ENCODE assay signal across 17 cellular contexts in genomic region chr14:99009875-99010274, GRCh38.
DNase-seq lines count a peak whose midpoint lies in the region; ATAC-seq, FAIRE-seq and TF ChIP-seq lines count a peak whose summit lies in the region.
"Had no signal": no experiment of that assay in that cellular context is flagged by ENCODE, and none has a peak within 500 bp of the region (broad histone marks: within the 10 kb centered on the region; RNA-seq: fewer than 3 reads in every experiment).

No MANE protein-coding gene starts in this region.

- no peak for TF ChIP-seq CTCF in activated CD8-positive, alpha-beta T cell treated with anti-CD3 and anti-CD28 coated beads for 36 hours (IDR thresholded peaks at IDR 0.05)
- no peak for TF ChIP-seq CTCF in heart right ventricle (IDR thresholded peaks at IDR 0.05)

- peaks cover 2% of the 10 kb centered on the region for H3K36me3 Mint-ChIP-seq in activated CD4-positive, alpha-beta T cell treated with anti-CD3 and anti-CD28 coated beads for 36 hours (ENCODE audit: low read depth)
- peaks cover 5% of the 10 kb centered on the region for H3K36me3 Mint-ChIP-seq in activated naive CD8-positive, alpha-beta T cell treated with anti-CD3 and anti-CD28 coated beads, Interleukin-2, amount 10 ng/mL, durations not matched to agents 7 days and 5 days
- H3K36me3 Mint-ChIP-seq in activated naive CD8-positive, alpha-beta T cell treated with anti-CD3 and anti-CD28 coated beads, Interleukin-2, amount 50 U/mL, for 24 hours (ENCODE audit: low read depth) = no peaks in the 10 kb centered on the region
- H3K36me3 Mint-ChIP-seq in activated CD8-positive, alpha-beta T cell treated with anti-CD3 and anti-CD28 coated beads for 36 hours (ENCODE audit: low read depth) = no peaks in the 10 kb centered on the region
- no peaks in the 10 kb centered on the region for H3K36me3 Mint-ChIP-seq in naive thymus-derived CD8-positive, alpha-beta T cell

- H3K27me3 Mint-ChIP-seq in activated CD4-positive, alpha-beta T cell treated with anti-CD3 and anti-CD28 coated beads for 36 hours = no peaks in the 10 kb centered on the region
- no peaks in the 10 kb centered on the region for H3K27me3 Mint-ChIP-seq in activated naive CD8-positive, alpha-beta T cell treated with anti-CD3 and anti-CD28 coated beads, Interleukin-2, amount 10 ng/mL, durations not matched to agents 7 days and 5 days
- no peaks in the 10 kb centered on the region for H3K27me3 Mint-ChIP-seq in activated naive CD8-positive, alpha-beta T cell treated with anti-CD3 and anti-CD28 coated beads, Interleukin-2, amount 50 U/mL, for 24 hours
- no peaks in the 10 kb centered on the region for H3K27me3 Mint-ChIP-seq in activated CD8-positive, alpha-beta T cell treated with anti-CD3 and anti-CD28 coated beads for 36 hours
- no peaks in the 10 kb centered on the region for H3K27me3 Mint-ChIP-seq in naive thymus-derived CD8-positive, alpha-beta T cell

- peaks cover 0 to 32% (median 13%) of the 10 kb centered on the region in 7 donors for H3K27me3 ChIP-seq in heart right ventricle
- H3K27me3 ChIP-seq: BLaER1 had no signal

- DNase-seq in activated CD4-positive, alpha-beta T cell treated with anti-CD3 and anti-CD28 coated beads for 36 hours = no peak
- no peak for DNase-seq in activated CD4-positive, alpha-beta T cell treated with anti-CD3 and anti-CD28 coated beads, Interleukin-2, amount 50 U/mL, for 1 hour
- no peak for DNase-seq in activated naive CD8-positive, alpha-beta T cell treated with anti-CD3 and anti-CD28 coated beads, Interleukin-2, amount 10 ng/mL, durations not matched to agents 7 days and 5 days
- no peak for DNase-seq in activated naive CD8-positive, alpha-beta T cell treated with anti-CD3 and anti-CD28 coated beads, Interleukin-2, amount 50 U/mL, for 24 hours
- peak; percentile 10 for DNase-seq in activated CD8-positive, alpha-beta T cell treated with anti-CD3 and anti-CD28 coated beads for 36 hours
- peak in 7 of 10 donors; percentile 7 to 67 (median 32) for DNase-seq in naive thymus-derived CD8-positive, alpha-beta T cell
- no peak for DNase-seq in GM12891 (ENCODE audit: insufficient read length, low spot score)
- DNase-seq in heart right ventricle = no peak
- DNase-seq: COR-L47, DMS153, H9, Karpas-422, NCI-H1105 treated with DMSO at 0.1 percent for 48 hours, NCI-H187 had no signal

- no peak overlapping the region for H3K27ac ChIP-seq in heart right ventricle
- H3K27ac ChIP-seq: 22Rv1, BLaER1 had no signal

- 81 to 84% methylated on average over 6 of the region's 6 CpGs for WGBS in heart right ventricle, 2 donors

- H3K4me3 Mint-ChIP-seq in activated CD4-positive, alpha-beta T cell treated with anti-CD3 and anti-CD28 coated beads for 36 hours = no peak overlapping the region
- H3K4me3 Mint-ChIP-seq in activated naive CD8-positive, alpha-beta T cell treated with anti-CD3 and anti-CD28 coated beads, Interleukin-2, amount 10 ng/mL, durations not matched to agents 7 days and 5 days = peak overlapping the region; percentile 51
- H3K4me3 Mint-ChIP-seq in activated naive CD8-positive, alpha-beta T cell treated with anti-CD3 and anti-CD28 coated beads, Interleukin-2, amount 50 U/mL, for 24 hours = no peak overlapping the region
- peak overlapping the region; percentile 26 for H3K4me3 Mint-ChIP-seq in activated CD8-positive, alpha-beta T cell treated with anti-CD3 and anti-CD28 coated beads for 36 hours
- peak overlapping the region in 9 of 10 donors; percentile 43 to 79 (median 64) for H3K4me3 Mint-ChIP-seq in naive thymus-derived CD8-positive, alpha-beta T cell
- H3K4me3 Mint-ChIP-seq: H9 had no signal

- intact Hi-C loops in activated CD4-positive, alpha-beta T cell treated with anti-CD3 and anti-CD28 coated beads for 36 hours (cut with DNase I, micrococcal nuclease) = no loop called here
- intact Hi-C loops in activated CD8-positive, alpha-beta T cell treated with anti-CD3 and anti-CD28 coated beads for 36 hours (cut with micrococcal nuclease) = no loop called here
- intact Hi-C loops in heart right ventricle (cut with DNase I) = no loop called here

- TF ChIP-seq POLR2A in GM12891 (IDR thresholded peaks at IDR 0.05; ENCODE audit: low read depth, low read length) = no peak

- no peak overlapping the region for H3K4me3 ChIP-seq in heart right ventricle
- H3K4me3 ChIP-seq: BLaER1 had no signal

- FAIRE-seq in GM12891 (lab: Jason Lieb, UNC) = no peak
- FAIRE-seq: GM18507 had no signal

- H3K9me3 ChIP-seq in heart right ventricle = no peaks in the 10 kb centered on the region

- H3K4me1 ChIP-seq in heart right ventricle = no peaks in the 10 kb centered on the region
- H3K4me1 ChIP-seq: BLaER1 had no signal

- POLR2A ChIA-PET in activated CD4-positive, alpha-beta T cell treated with anti-CD3 and anti-CD28 coated beads for 36 hours (lab: Charles Lee) = interaction anchor here (0.6 kb wide), 1 partner anchor 263 kb away, joined by 3 read pairs; no protein-coding TSS in a partner anchor
- POLR2A ChIA-PET in activated naive CD8-positive, alpha-beta T cell treated with anti-CD3 and anti-CD28 coated beads, Interleukin-2, amount 10 ng/mL, durations not matched to agents 7 days and 5 days (lab: Charles Lee) = no interaction called here
- POLR2A ChIA-PET in activated CD8-positive, alpha-beta T cell treated with anti-CD3 and anti-CD28 coated beads for 36 hours (lab: Charles Lee) = no interaction called here
- POLR2A ChIA-PET in naive thymus-derived CD8-positive, alpha-beta T cell (lab: Charles Lee) = interaction anchor here (0.6 to 1.0 kb wide), 3 partner anchors 10 to 256 kb away, joined by 3 to 4 read pairs (median 3); no protein-coding TSS in a partner anchor

- no peaks in the 10 kb centered on the region for H3K9me3 Mint-ChIP-seq in activated CD4-positive, alpha-beta T cell treated with anti-CD3 and anti-CD28 coated beads for 36 hours (ENCODE audit: low read depth)
- H3K9me3 Mint-ChIP-seq in activated naive CD8-positive, alpha-beta T cell treated with anti-CD3 and anti-CD28 coated beads, Interleukin-2, amount 10 ng/mL, durations not matched to agents 7 days and 5 days = peaks cover 22% of the 10 kb centered on the region
- peaks cover 6% of the 10 kb centered on the region for H3K9me3 Mint-ChIP-seq in activated naive CD8-positive, alpha-beta T cell treated with anti-CD3 and anti-CD28 coated beads, Interleukin-2, amount 50 U/mL, for 24 hours
- H3K9me3 Mint-ChIP-seq in activated CD8-positive, alpha-beta T cell treated with anti-CD3 and anti-CD28 coated beads for 36 hours = no peaks in the 10 kb centered on the region
- H3K9me3 Mint-ChIP-seq in naive thymus-derived CD8-positive, alpha-beta T cell = peaks cover 0 to 8% (median 0%) of the 10 kb centered on the region in 9 donors
- H3K9me3 Mint-ChIP-seq: H9 had no signal

- H3K4me1 Mint-ChIP-seq in activated CD4-positive, alpha-beta T cell treated with anti-CD3 and anti-CD28 coated beads for 36 hours = peaks cover 10% of the 10 kb centered on the region
- peaks cover 10% of the 10 kb centered on the region for H3K4me1 Mint-ChIP-seq in activated naive CD8-positive, alpha-beta T cell treated with anti-CD3 and anti-CD28 coated beads, Interleukin-2, amount 10 ng/mL, durations not matched to agents 7 days and 5 days
- H3K4me1 Mint-ChIP-seq in activated naive CD8-positive, alpha-beta T cell treated with anti-CD3 and anti-CD28 coated beads, Interleukin-2, amount 50 U/mL, for 24 hours = peaks cover 6% of the 10 kb centered on the region
- H3K4me1 Mint-ChIP-seq in activated CD8-positive, alpha-beta T cell treated with anti-CD3 and anti-CD28 coated beads for 36 hours (ENCODE audit: low read depth) = peaks cover 6% of the 10 kb centered on the region
- peaks cover 10 to 25% (median 22%) of the 10 kb centered on the region in 4 donors for H3K4me1 Mint-ChIP-seq in naive thymus-derived CD8-positive, alpha-beta T cell
- H3K4me1 Mint-ChIP-seq: H9 had no signal

- CTCF ChIA-PET in activated CD4-positive, alpha-beta T cell treated with anti-CD3 and anti-CD28 coated beads for 36 hours (lab: Charles Lee) = interaction anchor here (0.7 kb wide), 1 partner anchor 1098 kb away, joined by 4 read pairs; no protein-coding TSS in a partner anchor
- CTCF ChIA-PET in activated CD8-positive, alpha-beta T cell treated with anti-CD3 and anti-CD28 coated beads for 36 hours (lab: Charles Lee) = no interaction called here

- peak overlapping the region; percentile 61 for H3K27ac Mint-ChIP-seq in activated CD4-positive, alpha-beta T cell treated with anti-CD3 and anti-CD28 coated beads for 36 hours
- peak overlapping the region; percentile 69 for H3K27ac Mint-ChIP-seq in activated naive CD8-positive, alpha-beta T cell treated with anti-CD3 and anti-CD28 coated beads, Interleukin-2, amount 10 ng/mL, durations not matched to agents 7 days and 5 days
- H3K27ac Mint-ChIP-seq in activated naive CD8-positive, alpha-beta T cell treated with anti-CD3 and anti-CD28 coated beads, Interleukin-2, amount 50 U/mL, for 24 hours = no peak overlapping the region
- no peak overlapping the region for H3K27ac Mint-ChIP-seq in activated CD8-positive, alpha-beta T cell treated with anti-CD3 and anti-CD28 coated beads for 36 hours
- peak overlapping the region; percentile 35 to 86 (median 80) for H3K27ac Mint-ChIP-seq in naive thymus-derived CD8-positive, alpha-beta T cell
- H3K27ac Mint-ChIP-seq: H9 had no signal

- ATAC-seq in activated CD4-positive, alpha-beta T cell treated with anti-CD3 and anti-CD28 coated beads for 36 hours = peak; percentile 57
- ATAC-seq in activated naive CD8-positive, alpha-beta T cell treated with anti-CD3 and anti-CD28 coated beads, Interleukin-2, amount 10 ng/mL, durations not matched to agents 7 days and 5 days (ENCODE audit: low read depth) = peak; percentile 74
- no peak for ATAC-seq in activated naive CD8-positive, alpha-beta T cell treated with anti-CD3 and anti-CD28 coated beads, Interleukin-2, amount 50 U/mL, for 24 hours
- peak; percentile 53 for ATAC-seq in activated CD8-positive, alpha-beta T cell treated with anti-CD3 and anti-CD28 coated beads for 36 hours
- peak; percentile 86 to 96 for ATAC-seq in naive thymus-derived CD8-positive, alpha-beta T cell
- no peak for ATAC-seq in heart right ventricle

- H3K36me3 ChIP-seq in heart right ventricle = no peaks in the 10 kb centered on the region
- H3K36me3 ChIP-seq: BLaER1 had no signal

TF ChIP-seq in GM12891, 5 proteins besides CTCF, POLR2A, EP300 and RAD21:
- TF ChIP-seq SPI1 (IDR thresholded peaks at IDR 0.05; ENCODE audit: low read depth, low read length) (no peak), POU2F2 (IDR thresholded peaks at IDR 0.05; ENCODE audit: low read depth, low read length) (no peak), PAX5 (IDR thresholded peaks at IDR 0.05; ENCODE audit: insufficient read depth, low read length, severe bottlenecking) (no peak), TAF1 (IDR thresholded peaks at IDR 0.05; ENCODE audit: low read depth, low read length) (no peak), POLR2AphosphoS5 (IDR thresholded peaks at IDR 0.05; ENCODE audit: low read depth, low read length) (no peak)

Comparison
In these comparisons a context has a peak if more than half of its experiments do, and no peak if none do; other contexts are left out.
1. ATAC-seq: peak in activated CD4-positive, alpha-beta T cell treated with anti-CD3 and anti-CD28 coated beads for 36 hours (single experiment), activated naive CD8-positive, alpha-beta T cell treated with anti-CD3 and anti-CD28 coated beads, Interleukin-2, amount 10 ng/mL, durations not matched to agents 7 days and 5 days (single experiment), activated CD8-positive, alpha-beta T cell treated with anti-CD3 and anti-CD28 coated beads for 36 hours (single experiment) and naive thymus-derived CD8-positive, alpha-beta T cell (2 of 2); none in activated naive CD8-positive, alpha-beta T cell treated with anti-CD3 and anti-CD28 coated beads, Interleukin-2, amount 50 U/mL, for 24 hours (single experiment) and heart right ventricle (0 of 8).
2. H3K27ac Mint-ChIP-seq: peak in activated CD4-positive, alpha-beta T cell treated with anti-CD3 and anti-CD28 coated beads for 36 hours (single experiment), activated naive CD8-positive, alpha-beta T cell treated with anti-CD3 and anti-CD28 coated beads, Interleukin-2, amount 10 ng/mL, durations not matched to agents 7 days and 5 days (single experiment) and naive thymus-derived CD8-positive, alpha-beta T cell (10 of 10); none in activated naive CD8-positive, alpha-beta T cell treated with anti-CD3 and anti-CD28 coated beads, Interleukin-2, amount 50 U/mL, for 24 hours (single experiment) and activated CD8-positive, alpha-beta T cell treated with anti-CD3 and anti-CD28 coated beads for 36 hours (single experiment).
3. H3K4me3 Mint-ChIP-seq: peak in activated naive CD8-positive, alpha-beta T cell treated with anti-CD3 and anti-CD28 coated beads, Interleukin-2, amount 10 ng/mL, durations not matched to agents 7 days and 5 days (single experiment), activated CD8-positive, alpha-beta T cell treated with anti-CD3 and anti-CD28 coated beads for 36 hours (single experiment) and naive thymus-derived CD8-positive, alpha-beta T cell (9 of 10); none in activated CD4-positive, alpha-beta T cell treated with anti-CD3 and anti-CD28 coated beads for 36 hours (single experiment) and activated naive CD8-positive, alpha-beta T cell treated with anti-CD3 and anti-CD28 coated beads, Interleukin-2, amount 50 U/mL, for 24 hours (single experiment).
4. DNase-seq: peak in activated CD8-positive, alpha-beta T cell treated with anti-CD3 and anti-CD28 coated beads for 36 hours (single experiment) and naive thymus-derived CD8-positive, alpha-beta T cell (7 of 10); none in activated CD4-positive, alpha-beta T cell treated with anti-CD3 and anti-CD28 coated beads for 36 hours (single experiment), activated CD4-positive, alpha-beta T cell treated with anti-CD3 and anti-CD28 coated beads, Interleukin-2, amount 50 U/mL, for 1 hour (single experiment), activated naive CD8-positive, alpha-beta T cell treated with anti-CD3 and anti-CD28 coated beads, Interleukin-2, amount 10 ng/mL, durations not matched to agents 7 days and 5 days (single experiment), activated naive CD8-positive, alpha-beta T cell treated with anti-CD3 and anti-CD28 coated beads, Interleukin-2, amount 50 U/mL, for 24 hours (single experiment), GM12891 (single experiment) and heart right ventricle (0 of 2).
5. POLR2A ChIA-PET loops: an anchor here in activated CD4-positive, alpha-beta T cell treated with anti-CD3 and anti-CD28 coated beads for 36 hours (0.6 kb wide) and naive thymus-derived CD8-positive, alpha-beta T cell (0.6 to 1.0 kb wide); none called in activated naive CD8-positive, alpha-beta T cell treated with anti-CD3 and anti-CD28 coated beads, Interleukin-2, amount 10 ng/mL, durations not matched to agents 7 days and 5 days and activated CD8-positive, alpha-beta T cell treated with anti-CD3 and anti-CD28 coated beads for 36 hours.